Comparison of ENCODE assay signal across 8 cellular contexts in genomic region chr20:51800132-51800721, GRCh38. TPM values are rescaled to one million over a fixed set of nuclear protein-coding genes. Genes with fewer than 3 reads are reported as not detected.
A peak's percentile ranks its signal among the peaks of the same experiment; 100 is the strongest.
DNase-seq lines count a peak whose midpoint lies in the region; ATAC-seq and TF ChIP-seq lines count a peak whose summit lies in the region.

No MANE protein-coding gene starts in this region.

- H3K27ac Mint-ChIP-seq in GM23338 = peak overlapping the region; percentile 99

- H3K9me3 Mint-ChIP-seq in GM23338 = no peaks in the 10 kb centered on the region
- H3K9me3 Mint-ChIP-seq in activated T-cell treated with anti-CD3 and anti-CD28 coated beads, Interleukin-2, amount 50 U/mL, for 4 hours = no peaks in the 10 kb centered on the region

- H3K79me1 ChIP-seq in neuronal stem cell (ENCODE audit: low read depth, low read length) = peaks cover 3% of the 10 kb centered on the region

- no peak overlapping the region for H4K8ac ChIP-seq in neuronal stem cell (ENCODE audit: low read depth, low read length)

- H4K20me1 ChIP-seq in GM23338 (replicated peaks; ENCODE audit: insufficient read depth) = peaks cover 14% of the 10 kb centered on the region
- no peaks in the 10 kb centered on the region for H4K20me1 ChIP-seq in fibroblast of lung (ENCODE audit: control insufficient read depth, extremely low read depth, insufficient read depth, low read length)

- H3K4me1 ChIP-seq in GM23338 (ENCODE audit: insufficient read depth) (peaks cover 29% of the 10 kb centered on the region), fibroblast of lung (ENCODE audit: control insufficient read depth, extremely low read depth, insufficient read depth, low read length) (peaks cover 4% of the 10 kb centered on the region), neuronal stem cell (ENCODE audit: control insufficient read depth in 2 of 2, insufficient read depth in 1 of 2, low read depth in 1 of 2, low read length in 2 of 2) (peaks cover 16 to 26% of the 10 kb centered on the region in 2 donors)

- TF ChIP-seq CTCF in AG04450 (IDR thresholded peaks at IDR 0.05; ENCODE audit: low read depth, low read length) = peak; percentile 85
- peak; percentile 84 to 87 for TF ChIP-seq CTCF in GM23338 (conservative IDR thresholded peaks at IDR 0.05; ENCODE audit: low read depth in 2 of 2)
- TF ChIP-seq CTCF in fibroblast of lung (conservative IDR thresholded peaks at IDR 0.05 in 1 of 2, IDR thresholded peaks at IDR 0.05 in 1 of 2; ENCODE audit: low read depth in 1 of 2, low read length in 2 of 2) = peak; percentile 85 to 89

- no peak overlapping the region for H4K91ac ChIP-seq in neuronal stem cell (ENCODE audit: low read depth, low read length, poor library complexity)

- peak overlapping the region; percentile 99 for H2BK5ac ChIP-seq in neuronal stem cell (ENCODE audit: low read length)

- H3K27me3 Mint-ChIP-seq in GM23338 (ENCODE audit: insufficient read depth, low read depth, poor library complexity) = peaks cover 25% of the 10 kb centered on the region
- H3K27me3 Mint-ChIP-seq in activated T-cell treated with anti-CD3 and anti-CD28 coated beads, Interleukin-2, amount 50 U/mL, for 4 hours (ENCODE audit: low read depth) = peaks cover 65% of the 10 kb centered on the region

- peak overlapping the region; percentile 97 for H3K4me3 Mint-ChIP-seq in GM23338
- H3K4me3 Mint-ChIP-seq in activated T-cell treated with anti-CD3 and anti-CD28 coated beads, Interleukin-2, amount 50 U/mL, for 4 hours = peak overlapping the region; percentile 46

- H3K9me2 ChIP-seq in GM23338 (ENCODE audit: insufficient read depth) = no peaks in the 10 kb centered on the region

- H3K9ac ChIP-seq in fibroblast of lung (ENCODE audit: insufficient read depth, low read length) (no peak overlapping the region), neuronal stem cell (ENCODE audit: low read depth, low read length, poor library complexity) (peak overlapping the region; percentile 79)

- no peak for DNase-seq in AG04450 (ENCODE audit: low read depth, low spot score)
- DNase-seq in GM23338 (ENCODE audit: low spot score) = peak; percentile 94
- DNase-seq in NCI-H82 treated with DMSO at 0.1 percent for 48 hours (lab: John Stamatoyannopoulos, UW; ENCODE audit: unreplicated experiment) = peak; percentile 51
- peak; percentile 38 for DNase-seq in activated T-cell treated with anti-CD3 and anti-CD28 coated beads, Interleukin-2, amount 50 U/mL, for 4 hours
- DNase-seq in fibroblast of lung (ENCODE audit: low read depth in 2 of 2) = peak; percentile 23 to 39
- DNase-seq in neuronal stem cell (ENCODE audit: low spot score) = peak; percentile 86
- DNase-seq in superior temporal gyrus (ENCODE audit: extremely low spot score) = peak; percentile 40

- no peak overlapping the region for H2BK120ac ChIP-seq in neuronal stem cell (ENCODE audit: low read depth, low read length)

- H2BK12ac ChIP-seq in neuronal stem cell (ENCODE audit: low read length) = no peak overlapping the region

- peak overlapping the region; percentile 80 for H3K4me2 ChIP-seq in GM23338
- peak overlapping the region; percentile 85 for H3K4me2 ChIP-seq in fibroblast of lung (ENCODE audit: extremely low read depth, insufficient read depth, low read length)
- peak overlapping the region; percentile 65 for H3K4me2 ChIP-seq in neuronal stem cell (ENCODE audit: insufficient read depth, low read length, poor library complexity, severe bottlenecking)

- no peak overlapping the region for H2AFZ ChIP-seq in GM23338
- H2AFZ ChIP-seq in fibroblast of lung (ENCODE audit: low read length) = peak overlapping the region; percentile 23
- H2AFZ ChIP-seq in neuronal stem cell (ENCODE audit: low read length) = peak overlapping the region; percentile 47

- peak overlapping the region; percentile 95 for H2AK5ac ChIP-seq in neuronal stem cell (ENCODE audit: low read depth, low read length)

- no peaks in the 10 kb centered on the region; the same call in 1 of the 2 replicates for H3K9me3 ChIP-seq in AG04450 (ENCODE audit: control insufficient read depth, insufficient read depth, low read length)
- H3K9me3 ChIP-seq in fibroblast of lung (ENCODE audit: control insufficient read depth, insufficient read depth, low read depth, low read length) = no peaks in the 10 kb centered on the region
- no peaks in the 10 kb centered on the region for H3K9me3 ChIP-seq in neuronal stem cell (replicated peaks in 1 of 2; ENCODE audit: control insufficient read depth in 2 of 2, insufficient read depth in 1 of 2, low read depth in 1 of 2, low read length in 2 of 2)

- no peak overlapping the region for H2BK15ac ChIP-seq in neuronal stem cell (ENCODE audit: low read length)

- ATAC-seq in GM23338 (peak; percentile 72), GM21367 (IDR thresholded peaks at IDR 0.05; ENCODE audit: unreplicated experiment) (no peak)
- peak; percentile 62 to 76 for ATAC-seq in activated T-cell treated with anti-CD3 and anti-CD28 coated beads, Interleukin-2, amount 50 U/mL, for 4 hours

- no peaks in the 10 kb centered on the region for H3K36me3 ChIP-seq in GM23338 (ENCODE audit: insufficient read depth)
- no peaks in the 10 kb centered on the region for H3K36me3 ChIP-seq in fibroblast of lung (ENCODE audit: control insufficient read depth, insufficient read depth, low read length)
- peaks cover 0 to 26% of the 10 kb centered on the region in 2 donors for H3K36me3 ChIP-seq in neuronal stem cell (replicated peaks in 1 of 2; ENCODE audit: control insufficient read depth in 2 of 2, insufficient read depth in 2 of 2, low read length in 2 of 2)

- no peaks in the 10 kb centered on the region for H3F3A ChIP-seq in GM23338 (replicated peaks; ENCODE audit: low read depth)

- H3K4me3 ChIP-seq in AG04450 (ENCODE audit: low read depth, low read length) = peak overlapping the region; percentile 58
- H3K4me3 ChIP-seq in GM23338 = peak overlapping the region; percentile 76
- H3K4me3 ChIP-seq in fibroblast of lung (replicated peaks in 1 of 4; ENCODE audit: control extremely low read depth in 1 of 4, insufficient read depth in 1 of 4, low read depth in 3 of 4, low read length in 4 of 4) = peak overlapping the region; percentile 38 to 63 (median 56)
- H3K4me3 ChIP-seq in neuronal stem cell (ENCODE audit: low read length in 2 of 2) = peak overlapping the region; percentile 91 to 97

- CTCF ChIA-PET in AG04450 (lab: Charles Lee) = interaction anchor here (0.6 to 2.5 kb wide), 43 partner anchors 9 to 406 kb away, joined by 3 to 26 read pairs (median 4); no protein-coding TSS in a partner anchor

- H3K79me2 ChIP-seq in GM23338 (replicated peaks; ENCODE audit: insufficient read depth) (peaks cover 66% of the 10 kb centered on the region), fibroblast of lung (ENCODE audit: control insufficient read depth, insufficient read depth, low read length) (no peaks in the 10 kb centered on the region)

- peak overlapping the region; percentile 72 for H3K18ac ChIP-seq in neuronal stem cell (ENCODE audit: low read length)

- H3K4me1 Mint-ChIP-seq in GM23338 = peaks cover 47% of the 10 kb centered on the region
- H3K4me1 Mint-ChIP-seq in activated T-cell treated with anti-CD3 and anti-CD28 coated beads, Interleukin-2, amount 50 U/mL, for 4 hours (ENCODE audit: low read depth) = peaks cover 6% of the 10 kb centered on the region

- H3K27me3 ChIP-seq in AG04450 (ENCODE audit: control insufficient read depth, insufficient read depth, low read length) (peaks cover 31% of the 10 kb centered on the region), GM23338 (ENCODE audit: insufficient read depth) (no peaks in the 10 kb centered on the region), fibroblast of lung (ENCODE audit: control insufficient read depth, insufficient read depth, low read length) (peaks cover 2% of the 10 kb centered on the region), neuronal stem cell (ENCODE audit: control insufficient read depth in 3 of 3, insufficient read depth in 3 of 3, low read depth in 1 of 3, low read length in 3 of 3) (no peaks in the 10 kb centered on the region)

- POLR2A ChIA-PET in AG04450 (lab: Yijun Ruan, JAX) = interaction anchor here (0.6 kb wide), 1 partner anchor 231 kb away, joined by 20 read pairs; no protein-coding TSS in a partner anchor

- WGBS in neuronal stem cell (ENCODE audit: extremely low coverage in 2 of 2, insufficient read length in 2 of 2, insufficient replicate concordance in 1 of 2), 2 donors = no CpG with 5 or more reads among the region's 31 CpGs

- H3K14ac ChIP-seq in neuronal stem cell (ENCODE audit: low read length) = no peak overlapping the region

- peak overlapping the region; percentile 83 for H3K23ac ChIP-seq in neuronal stem cell (ENCODE audit: low read depth, low read length, poor library complexity)

- H3K27ac ChIP-seq in AG04450 (ENCODE audit: low read depth, low read length) = no peak overlapping the region
- peak overlapping the region; percentile 97 for H3K27ac ChIP-seq in GM23338 (ENCODE audit: low read depth)
- H3K27ac ChIP-seq in fibroblast of lung (ENCODE audit: insufficient read depth, low read length) = no peak overlapping the region
- H3K27ac ChIP-seq in neuronal stem cell (replicated peaks; ENCODE audit: low read length) = peak overlapping the region; percentile 94

- no peak overlapping the region for H3K4ac ChIP-seq in neuronal stem cell (ENCODE audit: low read length)

- H3K36me3 Mint-ChIP-seq in GM23338 (ENCODE audit: low read depth) = peaks cover 27% of the 10 kb centered on the region
- no peaks in the 10 kb centered on the region for H3K36me3 Mint-ChIP-seq in activated T-cell treated with anti-CD3 and anti-CD28 coated beads, Interleukin-2, amount 50 U/mL, for 4 hours (ENCODE audit: insufficient read depth)

RNA-seq across cellular contexts. Expression of gene SALL4, which starts 2.1 kb away (rescaled TPM):
- 0.46 and 0.57 TPM in 2 replicates for polyA plus RNA-seq in AG04450 (2011; rRNA removed)
- polyA minus RNA-seq in AG04450 (2011; rRNA and poly(A)+ RNA removed) = 0.28 and 0.56 TPM in 2 replicates
- total RNA-seq in GM23338 (2014; rRNA removed; shearing (Covaris generic)) = 218 and 227 TPM in 2 replicates
- polyA plus RNA-seq in GM23338 (2016; fragmentation: Nextera tagmentation; extraction: Ambion mirVana) = 122 and 123 TPM in 2 replicates
- under 1 TPM; 0.08 to 0.22 (median 0.15) TPM for total RNA-seq in activated T-cell treated with anti-CD3 and anti-CD28 coated beads, Interleukin-2, amount 50 U/mL, for 4 hours
- total RNA-seq in fibroblast of lung = 0.51 and 1.5 TPM in 2 replicates
- 0.15 and 0.32 TPM in 2 replicates for polyA plus RNA-seq in fibroblast of lung
- 0.02 and 0.15 TPM in 2 replicates for polyA plus RNA-seq in fibroblast of lung (2012)
- polyA minus RNA-seq in fibroblast of lung (ENCODE audit: low replicate concordance) = 0.82 TPM in 1 of 2 replicates, not detected in the other
- polyA plus RNA-seq in neuronal stem cell (2013, experiment 1 of 2) = 109 TPM
- polyA plus RNA-seq in neuronal stem cell (2013, experiment 2 of 2) = 114 TPM

RNA-seq across cellular contexts. Expression of gene ATP9A, which starts 32.0 kb away (rescaled TPM):
- polyA plus RNA-seq in AG04450 (2011; rRNA removed) (35.3 and 37.1 TPM in 2 replicates), GM23338 (2016; fragmentation: Nextera tagmentation; extraction: Ambion mirVana) (0.68 and 0.94 TPM in 2 replicates), fibroblast of lung (23.3 and 28.3 TPM in 2 replicates)
- 95.4 and 107 TPM in 2 replicates for polyA minus RNA-seq in AG04450 (2011; rRNA and poly(A)+ RNA removed)
- 4.3 and 5.9 TPM in 2 replicates for total RNA-seq in GM23338 (2014; rRNA removed; shearing (Covaris generic))
- 1 to 10 TPM in 2 of 3 donors, under 1 TPM in 1; 0.30 to 1.2 (median 1.0) TPM for total RNA-seq in activated T-cell treated with anti-CD3 and anti-CD28 coated beads, Interleukin-2, amount 50 U/mL, for 4 hours
- total RNA-seq in fibroblast of lung = 53.7 and 96.3 TPM in 2 replicates
- 24.5 and 25.4 TPM in 2 replicates for polyA plus RNA-seq in fibroblast of lung (2012)
- polyA minus RNA-seq in fibroblast of lung (ENCODE audit: low replicate concordance) = 68.6 and 96.0 TPM in 2 replicates
- polyA plus RNA-seq in neuronal stem cell (2013, experiment 1 of 2) = 8.4 TPM
- polyA plus RNA-seq in neuronal stem cell (2013, experiment 2 of 2) = 8.9 TPM

Comparison
In these comparisons a context has a peak if more than half of its experiments do, and no peak if none do; other contexts are left out.
1. H3K27ac ChIP-seq: peak in GM23338 (single experiment) and neuronal stem cell (single experiment); none in AG04450 (single experiment) and fibroblast of lung (single experiment).
2. RNA of gene SALL4, which starts 2.1 kb away (total RNA-seq): 218 to 227 TPM in GM23338; 0.51 to 1.5 TPM in fibroblast of lung and 0.08 to 0.22 TPM in activated T-cell treated with anti-CD3 and anti-CD28 coated beads, Interleukin-2, amount 50 U/mL, for 4 hours; every median in the first group is over 10 times any median in the second.
3. Peak in every context shown above with its lines, with median percentiles within 50 percentile points of each other: H3K4me3 ChIP-seq, CTCF ChIP-seq and H3K4me2 ChIP-seq.